In the genomic region with DNA sequence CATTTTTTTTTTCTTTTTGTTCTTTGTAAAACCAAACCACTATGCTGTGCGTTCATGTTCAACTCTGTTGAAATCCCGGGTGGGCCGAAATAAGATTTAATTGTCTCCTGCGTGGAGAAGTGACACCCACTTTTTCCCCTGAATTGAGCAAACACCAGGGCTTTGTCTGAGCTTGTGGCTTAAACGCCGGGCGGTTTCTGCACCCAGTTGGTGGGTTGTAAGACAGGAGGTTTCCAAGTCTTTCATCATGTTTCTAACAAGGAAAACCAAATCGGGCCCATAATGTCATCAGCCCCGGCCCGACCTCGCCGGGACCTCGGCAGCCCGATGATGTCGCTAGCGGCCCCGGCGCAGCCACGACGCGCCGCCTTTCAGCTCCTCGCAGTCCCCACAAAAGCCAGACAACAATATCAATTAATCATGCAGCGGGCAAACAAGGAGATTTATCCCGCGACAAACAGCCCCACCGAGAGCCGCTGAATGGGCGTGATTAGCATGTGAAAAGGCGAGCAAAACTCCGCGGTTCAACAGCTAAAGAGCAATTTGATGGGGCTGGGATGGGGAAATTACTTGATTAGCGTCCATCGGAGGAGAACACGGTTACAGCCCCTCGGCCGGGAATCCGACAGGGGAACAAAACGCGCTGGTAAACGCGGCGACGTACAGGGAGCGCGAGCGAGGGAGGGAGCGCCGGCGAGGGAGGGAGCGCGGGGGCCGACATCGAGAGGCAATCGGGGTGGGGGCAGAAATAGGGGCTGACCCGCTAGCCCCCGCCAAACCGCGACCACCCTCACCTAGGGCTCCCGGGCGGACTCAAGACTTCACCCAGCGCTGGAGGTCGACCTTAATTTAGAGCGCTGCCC, we compare ENCODE assay signal across 1 cellular context.
TF ChIP-seq lines count a peak whose summit lies in the region.

No MANE protein-coding gene starts in this region.

TF ChIP-seq in WTC11, 78 proteins besides CTCF, POLR2A, EP300 and RAD21 (continued from another document):
- TF ChIP-seq, protein P1, sequence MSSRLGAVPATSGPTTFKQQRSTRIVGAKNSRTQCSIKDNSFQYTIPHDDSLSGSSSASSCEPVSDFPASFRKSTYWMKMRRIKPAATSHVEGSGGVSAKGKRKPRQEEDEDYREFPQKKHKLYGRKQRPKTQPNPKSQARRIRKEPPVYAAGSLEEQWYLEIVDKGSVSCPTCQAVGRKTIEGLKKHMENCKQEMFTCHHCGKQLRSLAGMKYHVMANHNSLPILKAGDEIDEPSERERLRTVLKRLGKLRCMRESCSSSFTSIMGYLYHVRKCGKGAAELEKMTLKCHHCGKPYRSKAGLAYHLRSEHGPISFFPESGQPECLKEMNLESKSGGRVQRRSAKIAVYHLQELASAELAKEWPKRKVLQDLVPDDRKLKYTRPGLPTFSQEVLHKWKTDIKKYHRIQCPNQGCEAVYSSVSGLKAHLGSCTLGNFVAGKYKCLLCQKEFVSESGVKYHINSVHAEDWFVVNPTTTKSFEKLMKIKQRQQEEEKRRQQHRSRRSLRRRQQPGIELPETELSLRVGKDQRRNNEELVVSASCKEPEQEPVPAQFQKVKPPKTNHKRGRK (CRISPR knock-in tag; IDR thresholded peaks at IDR 0.05; ENCODE audit: borderline replicate concordance): no peak
- peak; percentile 58; the same call in 1 of the 2 replicates for TF ChIP-seq TEAD1 (CRISPR knock-in tag; IDR thresholded peaks at IDR 0.05)
- no peak for TF ChIP-seq GTF2I (CRISPR knock-in tag; conservative IDR thresholded peaks at IDR 0.05)
- TF ChIP-seq, protein P2, sequence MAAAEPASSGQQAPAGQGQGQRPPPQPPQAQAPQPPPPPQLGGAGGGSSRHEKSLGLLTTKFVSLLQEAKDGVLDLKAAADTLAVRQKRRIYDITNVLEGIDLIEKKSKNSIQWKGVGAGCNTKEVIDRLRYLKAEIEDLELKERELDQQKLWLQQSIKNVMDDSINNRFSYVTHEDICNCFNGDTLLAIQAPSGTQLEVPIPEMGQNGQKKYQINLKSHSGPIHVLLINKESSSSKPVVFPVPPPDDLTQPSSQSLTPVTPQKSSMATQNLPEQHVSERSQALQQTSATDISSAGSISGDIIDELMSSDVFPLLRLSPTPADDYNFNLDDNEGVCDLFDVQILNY (CRISPR knock-in tag; IDR thresholded peaks at IDR 0.05): peak; percentile 27; the same call in 1 of the 2 replicates
- TF ChIP-seq, protein P3, sequence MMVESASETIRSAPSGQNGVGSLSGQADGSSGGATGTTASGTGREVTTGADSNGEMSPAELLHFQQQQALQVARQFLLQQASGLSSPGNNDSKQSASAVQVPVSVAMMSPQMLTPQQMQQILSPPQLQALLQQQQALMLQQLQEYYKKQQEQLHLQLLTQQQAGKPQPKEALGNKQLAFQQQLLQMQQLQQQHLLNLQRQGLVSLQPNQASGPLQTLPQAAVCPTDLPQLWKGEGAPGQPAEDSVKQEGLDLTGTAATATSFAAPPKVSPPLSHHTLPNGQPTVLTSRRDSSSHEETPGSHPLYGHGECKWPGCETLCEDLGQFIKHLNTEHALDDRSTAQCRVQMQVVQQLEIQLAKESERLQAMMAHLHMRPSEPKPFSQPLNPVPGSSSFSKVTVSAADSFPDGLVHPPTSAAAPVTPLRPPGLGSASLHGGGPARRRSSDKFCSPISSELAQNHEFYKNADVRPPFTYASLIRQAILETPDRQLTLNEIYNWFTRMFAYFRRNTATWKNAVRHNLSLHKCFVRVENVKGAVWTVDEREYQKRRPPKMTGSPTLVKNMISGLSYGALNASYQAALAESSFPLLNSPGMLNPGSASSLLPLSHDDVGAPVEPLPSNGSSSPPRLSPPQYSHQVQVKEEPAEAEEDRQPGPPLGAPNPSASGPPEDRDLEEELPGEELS (CRISPR knock-in tag; IDR thresholded peaks at IDR 0.05): peak; percentile 86
- TF ChIP-seq, protein P4, sequence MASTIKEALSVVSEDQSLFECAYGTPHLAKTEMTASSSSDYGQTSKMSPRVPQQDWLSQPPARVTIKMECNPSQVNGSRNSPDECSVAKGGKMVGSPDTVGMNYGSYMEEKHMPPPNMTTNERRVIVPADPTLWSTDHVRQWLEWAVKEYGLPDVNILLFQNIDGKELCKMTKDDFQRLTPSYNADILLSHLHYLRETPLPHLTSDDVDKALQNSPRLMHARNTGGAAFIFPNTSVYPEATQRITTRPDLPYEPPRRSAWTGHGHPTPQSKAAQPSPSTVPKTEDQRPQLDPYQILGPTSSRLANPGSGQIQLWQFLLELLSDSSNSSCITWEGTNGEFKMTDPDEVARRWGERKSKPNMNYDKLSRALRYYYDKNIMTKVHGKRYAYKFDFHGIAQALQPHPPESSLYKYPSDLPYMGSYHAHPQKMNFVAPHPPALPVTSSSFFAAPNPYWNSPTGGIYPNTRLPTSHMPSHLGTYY (CRISPR knock-in tag; IDR thresholded peaks at IDR 0.05): no peak
